In the genomic region with DNA sequence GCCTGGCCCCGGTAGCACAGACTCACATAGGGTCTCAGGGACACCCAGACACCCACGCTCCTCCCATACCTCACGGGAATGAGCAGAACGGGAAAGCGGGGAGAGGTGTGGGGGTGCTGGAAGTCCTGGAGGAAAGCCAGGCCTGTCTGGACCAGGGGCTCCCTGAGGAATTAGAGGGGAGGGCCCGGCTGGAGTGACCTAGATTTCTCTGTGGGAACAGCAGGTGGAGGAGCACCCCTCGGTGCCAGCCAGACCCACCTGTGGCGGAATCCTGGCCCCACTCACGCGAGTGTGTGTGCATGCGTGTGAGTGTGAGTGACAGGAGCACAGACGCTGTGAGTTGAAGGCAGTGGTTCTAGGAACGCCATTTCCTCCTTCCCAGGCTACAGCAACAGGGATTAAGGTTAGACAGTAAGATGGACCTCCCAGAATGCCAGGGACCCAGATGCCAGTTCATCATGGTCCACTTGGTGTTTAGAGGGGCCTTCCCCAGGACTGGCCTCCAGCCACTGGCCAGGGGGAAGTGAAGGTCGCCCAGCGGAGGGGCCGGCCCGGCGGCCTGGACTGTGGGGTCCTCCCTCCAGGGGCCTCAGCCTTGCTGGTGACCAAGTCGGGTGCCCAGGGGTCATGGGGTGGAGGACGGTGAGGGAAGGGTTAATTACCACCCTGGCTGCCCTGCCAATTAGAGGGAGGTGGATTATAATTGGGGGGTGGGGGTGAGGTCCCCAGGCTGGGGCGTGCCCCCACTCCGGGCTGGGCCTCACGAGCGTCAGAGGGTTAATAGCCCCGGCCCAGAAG, we compare ENCODE assay signal across 1 cellular context.
TF ChIP-seq lines count a peak whose summit lies in the region.

No MANE protein-coding gene starts in this region.

TF ChIP-seq in A549, 52 proteins besides CTCF, POLR2A, EP300 and RAD21:
- TF ChIP-seq GATA3 (IDR thresholded peaks at IDR 0.05; ENCODE audit: borderline replicate concordance) (no peak), MAX (IDR thresholded peaks at IDR 0.05) (no peak), RNF2 (IDR thresholded peaks at IDR 0.05; ENCODE audit: borderline replicate concordance, low read depth) (no peak), JUN (IDR thresholded peaks at IDR 0.05) (no peak), RFX5 (IDR thresholded peaks at IDR 0.05) (no peak), SMC3 (IDR thresholded peaks at IDR 0.05) (no peak), MYC (IDR thresholded peaks at IDR 0.05; ENCODE audit: borderline replicate concordance, low read length) (no peak), ZFP36 (IDR thresholded peaks at IDR 0.05; ENCODE audit: borderline replicate concordance, partially characterized antibody) (no peak), CEBPB (IDR thresholded peaks at IDR 0.05) (no peak), NPAS2 (CRISPR knock-in tag; IDR thresholded peaks at IDR 0.05; ENCODE audit: borderline replicate concordance) (no peak)
- TF ChIP-seq, protein P1, sequence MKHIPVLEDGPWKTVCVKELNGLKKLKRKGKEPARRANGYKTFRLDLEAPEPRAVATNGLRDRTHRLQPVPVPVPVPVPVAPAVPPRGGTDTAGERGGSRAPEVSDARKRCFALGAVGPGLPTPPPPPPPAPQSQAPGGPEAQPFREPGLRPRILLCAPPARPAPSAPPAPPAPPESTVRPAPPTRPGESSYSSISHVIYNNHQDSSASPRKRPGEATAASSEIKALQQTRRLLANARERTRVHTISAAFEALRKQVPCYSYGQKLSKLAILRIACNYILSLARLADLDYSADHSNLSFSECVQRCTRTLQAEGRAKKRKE (CRISPR knock-in tag; IDR thresholded peaks at IDR 0.05; ENCODE audit: low read depth): no peak
